ENCODE assay signal across 8 cellular contexts in genomic region chr6:142886431-142887170, GRCh38. TPM values are rescaled to one million over a fixed set of nuclear protein-coding genes. Genes with fewer than 3 reads are reported as not detected.
DNase-seq lines count a peak whose midpoint lies in the region; ATAC-seq and TF ChIP-seq lines count a peak whose summit lies in the region.

No MANE protein-coding gene starts in this region.

- H3K36me3 ChIP-seq in CD8-positive, alpha-beta memory T cell (ENCODE audit: insufficient read depth, low read length) = no peaks in the 10 kb centered on the region
- peaks cover 23% of the 10 kb centered on the region for H3K36me3 ChIP-seq in OCI-LY7 (ENCODE audit: insufficient read depth, low read length)

- no peaks in the 10 kb centered on the region for H3K27me3 Mint-ChIP-seq in CD8-positive, alpha-beta memory T cell
- H3K27me3 Mint-ChIP-seq in natural killer cell treated with Interleukin-12 subunit alpha and Interleukin-12 subunit beta and Interleukin-15 and Interleukin-18, amount 100 ng/mL, for 72 hours = no peaks in the 10 kb centered on the region

- peak; percentile 79 for ATAC-seq in GM18907 (IDR thresholded peaks at IDR 0.05; ENCODE audit: unreplicated experiment)
- ATAC-seq in HG03095 (IDR thresholded peaks at IDR 0.05; ENCODE audit: unreplicated experiment) = peak; percentile 81
- ATAC-seq in natural killer cell treated with Interleukin-12 subunit alpha and Interleukin-12 subunit beta and Interleukin-15 and Interleukin-18, amount 100 ng/mL, for 72 hours = peak in 1 of 2 donors; percentile 56

- peak in 2 of 5 donors; percentile 44 to 55 for DNase-seq in CD8-positive, alpha-beta memory T cell
- DNase-seq in OCI-LY7 (ENCODE audit: low spot score) = peak; percentile 92
- peak; percentile 58 to 69 for DNase-seq in dermis microvascular lymphatic vessel endothelial cell (ENCODE audit: low read depth in 2 of 2)
- no peak for DNase-seq in natural killer cell treated with Interleukin-12 subunit alpha and Interleukin-12 subunit beta and Interleukin-15 and Interleukin-18, amount 100 ng/mL, for 72 hours (ENCODE audit: low spot score)
- DNase-seq in stimulated activated CD4-positive, alpha-beta T cell treated with anti-CD3 and anti-CD28 coated beads, Interleukin-2, amount 100 ng/mL, for 24 hours = no peak
- no peak for DNase-seq in AG08396 (ENCODE audit: low spot score)

- peak overlapping the region; percentile 22 to 100 (median 86) for H3K27ac Mint-ChIP-seq in CD8-positive, alpha-beta memory T cell
- peak overlapping the region; percentile 83 to 94 for H3K27ac Mint-ChIP-seq in natural killer cell treated with Interleukin-12 subunit alpha and Interleukin-12 subunit beta and Interleukin-15 and Interleukin-18, amount 100 ng/mL, for 72 hours

- no peaks in the 10 kb centered on the region for H3K9me3 ChIP-seq in CD8-positive, alpha-beta memory T cell (ENCODE audit: low read length)
- H3K9me3 ChIP-seq in OCI-LY7 (ENCODE audit: low read length) = no peaks in the 10 kb centered on the region

- H4K20me1 ChIP-seq in OCI-LY7 (ENCODE audit: insufficient read depth, low read length) = peaks cover 16% of the 10 kb centered on the region; the same call in 1 of the 2 replicates

- no TSS peak for BruUV-seq in OCI-LY7 (replicated peaks; lab: Mats Ljungman, UMichigan)

- H3K4me1 Mint-ChIP-seq in CD8-positive, alpha-beta memory T cell = peaks cover 85 to 98% (median 98%) of the 10 kb centered on the region in 3 donors
- H3K4me1 Mint-ChIP-seq in natural killer cell treated with Interleukin-12 subunit alpha and Interleukin-12 subunit beta and Interleukin-15 and Interleukin-18, amount 100 ng/mL, for 72 hours (ENCODE audit: low read depth in 2 of 2) = peaks cover 55 to 63% of the 10 kb centered on the region in 2 donors

- H3K4me3 Mint-ChIP-seq in CD8-positive, alpha-beta memory T cell = peak overlapping the region; percentile 0 to 60 (median 39)
- peak overlapping the region; percentile 66 for H3K4me3 Mint-ChIP-seq in natural killer cell treated with Interleukin-12 subunit alpha and Interleukin-12 subunit beta and Interleukin-15 and Interleukin-18, amount 100 ng/mL, for 72 hours

- POLR2A ChIA-PET in CD8-positive, alpha-beta memory T cell (lab: Charles Lee) = interaction anchor here (0.9 kb wide), 2 partner anchors 20 to 57 kb away, joined by 3 to 4 read pairs; no protein-coding TSS in a partner anchor
- POLR2A ChIA-PET in OCI-LY7 (lab: Charles Lee) = interaction anchor here (0.6 to 1.6 kb wide), 7 partner anchors 9 to 1152 kb away, joined by 3 to 8 read pairs (median 3); no protein-coding TSS in a partner anchor

- peak overlapping the region; percentile 58 for H3K4me2 ChIP-seq in OCI-LY7 (ENCODE audit: low read length)

- H3K4me3 ChIP-seq in CD8-positive, alpha-beta memory T cell (ENCODE audit: low read length) = no peak overlapping the region
- H3K4me3 ChIP-seq in OCI-LY7 (ENCODE audit: low read depth, low read length, poor library complexity, severe bottlenecking) = no peak overlapping the region

- H3K9me2 ChIP-seq in OCI-LY7 (ENCODE audit: insufficient read depth, low read length) = no peaks in the 10 kb centered on the region

- H3K79me2 ChIP-seq in OCI-LY7 (ENCODE audit: insufficient read depth, low read depth, low read length) = peaks cover 51% of the 10 kb centered on the region; the same call in 1 of the 2 replicates

- H3K4me1 ChIP-seq in CD8-positive, alpha-beta memory T cell (ENCODE audit: insufficient read depth, low read length) = peaks cover 79% of the 10 kb centered on the region
- H3K4me1 ChIP-seq in OCI-LY7 (ENCODE audit: insufficient read depth, low read length, poor library complexity, severe bottlenecking) = peaks cover 49% of the 10 kb centered on the region

- peaks cover 0 to 4% (median 0%) of the 10 kb centered on the region in 3 donors for H3K36me3 Mint-ChIP-seq in CD8-positive, alpha-beta memory T cell
- H3K36me3 Mint-ChIP-seq in natural killer cell treated with Interleukin-12 subunit alpha and Interleukin-12 subunit beta and Interleukin-15 and Interleukin-18, amount 100 ng/mL, for 72 hours = peaks cover 16% of the 10 kb centered on the region

- H2AFZ ChIP-seq in OCI-LY7 (ENCODE audit: low read length) = no peak overlapping the region

- intact Hi-C loops in OCI-LY7 (cut with micrococcal nuclease; ENCODE audit: unreplicated experiment) = loop anchor here (1.0 to 5.0 kb wide), 6 partner anchors 29 to 194 kb away; no protein-coding TSS in a partner anchor

- no peaks in the 10 kb centered on the region for H3K9me3 Mint-ChIP-seq in CD8-positive, alpha-beta memory T cell
- peaks cover 5% of the 10 kb centered on the region for H3K9me3 Mint-ChIP-seq in natural killer cell treated with Interleukin-12 subunit alpha and Interleukin-12 subunit beta and Interleukin-15 and Interleukin-18, amount 100 ng/mL, for 72 hours

- CTCF ChIA-PET in CD8-positive, alpha-beta memory T cell (lab: Charles Lee) = interaction anchor here (1.2 to 1.5 kb wide), 6 partner anchors 14 to 194 kb away, joined by 3 to 6 read pairs (median 4); no protein-coding TSS in a partner anchor
- CTCF ChIA-PET in OCI-LY7 (lab: Charles Lee; ENCODE audit: unreplicated experiment) = interaction anchor here (1.0 kb wide), 1 partner anchor 154 kb away, joined by 3 read pairs; no protein-coding TSS in a partner anchor

- peak; percentile 82 for TF ChIP-seq CTCF in OCI-LY7 (conservative IDR thresholded peaks at IDR 0.05; ENCODE audit: low read length)

- no peak overlapping the region for H3K27ac ChIP-seq in CD8-positive, alpha-beta memory T cell (ENCODE audit: low read depth, low read length)
- peak overlapping the region; percentile 60 for H3K27ac ChIP-seq in OCI-LY7 (ENCODE audit: low read depth, low read length, poor library complexity, severe bottlenecking)

- H3K27me3 ChIP-seq in CD8-positive, alpha-beta memory T cell (ENCODE audit: insufficient read depth, low read length, poor library complexity, severe bottlenecking) = no peaks in the 10 kb centered on the region

RNA-seq across cellular contexts. Expression of gene HIVEP2, which starts 58.4 kb away (rescaled TPM):
- total RNA-seq in CD8-positive, alpha-beta memory T cell = 10 to 100 TPM; 37.1 to 37.2 TPM
- polyA plus RNA-seq in CD8-positive, alpha-beta memory T cell = 15.4 TPM
- 16.9 and 24.6 TPM in 2 replicates for total RNA-seq in OCI-LY7 (2014; rRNA removed; shearing (Covaris generic))
- total RNA-seq in OCI-LY7 (2022) (18.8 and 21.9 TPM in 2 replicates), dermis microvascular lymphatic vessel endothelial cell (5.5 and 14.0 TPM in 2 replicates)
- total RNA-seq in natural killer cell treated with Interleukin-12 subunit alpha and Interleukin-12 subunit beta and Interleukin-15 and Interleukin-18, amount 100 ng/mL, for 72 hours = 10 to 100 TPM; 45.7 to 58.1 TPM

Comparison
In these comparisons a context has a peak if more than half of its experiments do, and no peak if none do; other contexts are left out.
1. DNase-seq: peak in OCI-LY7 (single experiment) and dermis microvascular lymphatic vessel endothelial cell (2 of 2); none in natural killer cell treated with Interleukin-12 subunit alpha and Interleukin-12 subunit beta and Interleukin-15 and Interleukin-18, amount 100 ng/mL, for 72 hours (single experiment), stimulated activated CD4-positive, alpha-beta T cell treated with anti-CD3 and anti-CD28 coated beads, Interleukin-2, amount 100 ng/mL, for 24 hours (0 of 2) and AG08396 (single experiment).